25 cellular contexts compared by ENCODE assay signal in the genomic region with DNA sequence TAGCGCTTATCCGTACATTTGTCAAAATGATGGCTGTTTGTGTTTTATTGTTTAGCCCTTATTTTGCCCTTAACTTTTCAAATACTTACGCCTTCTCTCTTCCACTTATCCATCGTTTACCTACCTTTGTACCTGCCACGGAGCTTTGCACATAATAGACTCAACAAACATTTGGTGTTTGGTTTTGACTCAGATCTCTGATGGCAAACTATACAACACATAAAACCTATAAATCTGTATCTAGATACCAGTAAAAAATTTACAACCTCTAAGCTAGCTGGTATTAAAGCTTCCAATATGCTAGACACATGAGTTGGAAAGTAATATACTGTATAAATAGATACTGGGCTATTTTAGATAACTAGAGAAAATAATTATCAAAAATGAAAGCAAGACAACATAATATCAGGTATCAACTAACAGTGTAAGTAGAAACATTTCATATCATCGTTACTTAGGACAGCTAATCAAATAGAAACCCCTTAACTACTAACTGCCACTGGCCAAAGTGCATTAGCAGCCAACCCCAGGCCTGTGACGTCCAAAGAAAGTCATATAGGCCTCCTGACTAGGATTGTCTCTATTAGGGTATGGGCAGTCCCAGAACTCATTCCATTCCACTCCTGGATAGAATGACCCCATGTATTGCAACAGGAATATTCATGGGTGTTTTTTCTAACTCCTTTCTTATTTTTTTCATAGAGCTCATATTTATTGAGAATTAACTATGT. TPM values are rescaled to one million over a fixed set of nuclear protein-coding genes. Genes with fewer than 3 reads are reported as not detected.
DNase-seq lines count a peak whose midpoint lies in the region; ATAC-seq and TF ChIP-seq lines count a peak whose summit lies in the region.
"Had no signal": no experiment of that assay in that cellular context is flagged by ENCODE, and none has a peak within 500 bp of the region (broad histone marks: within the 10 kb centered on the region; RNA-seq: fewer than 3 reads in every experiment).

No MANE protein-coding gene starts in this region.

- H3K9me3 Mint-ChIP-seq in nephron, result no peaks in the 10 kb centered on the region
- H3K9me3 Mint-ChIP-seq in T-cell, result no peaks in the 10 kb centered on the region
- H3K9me3 Mint-ChIP-seq: activated T-helper 1 cell treated with anti-CD3 and anti-CD28 coated beads, Interleukin-12 subunit alpha, Interleukin-12 subunit beta, Interleukin-2, Interleukin-4 antibody, amounts not matched to agents 30 ng/mL and 10 ng/mL and 1 ng/mL, durations not matched to agents 14 hours and 24 hours and 36 hours; natural killer cell; stimulated activated effector memory CD8-positive, alpha-beta T cell treated with anti-CD3 and anti-CD28 coated beads, Interleukin-12 subunit alpha, Interleukin-12 subunit beta, amount 100 ng/mL, for 72 hours; WTC11 had no signal

- H2AFZ ChIP-seq in PC-9, result 0 out of 2 replicates have a peak overlapping the region, but pooled peaks have one; percentile 60

- POLR2A ChIA-PET in PC-9 (lab: Charles Lee; ENCODE audit: unreplicated experiment), result no interaction called here
- POLR2A ChIA-PET in T-cell (lab: Charles Lee), result no interaction called here

- H3K36me3 ChIP-seq in PC-9 (ENCODE audit: low read depth), result no peaks in the 10 kb centered on the region
- H3K36me3 ChIP-seq: breast epithelium, left ventricle myocardium inferior, MG63 had no signal

- no TSS peak for BruUV-seq in PC-9 (replicated peaks; lab: Mats Ljungman, UMichigan)

- no peak overlapping the region for H3K27ac ChIP-seq in PC-9
- H3K27ac ChIP-seq: breast epithelium, foreskin keratinocyte, left ventricle myocardium inferior had no signal

- H3K27ac Mint-ChIP-seq in nephron, result peak overlapping the region; percentile 1 to 98 (median 55)
- H3K27ac Mint-ChIP-seq in T-cell, result no peak overlapping the region
- H3K27ac Mint-ChIP-seq: activated T-helper 1 cell treated with anti-CD3 and anti-CD28 coated beads, Interleukin-12 subunit alpha, Interleukin-12 subunit beta, Interleukin-2, Interleukin-4 antibody, amounts not matched to agents 30 ng/mL and 10 ng/mL and 1 ng/mL, durations not matched to agents 14 hours and 24 hours and 36 hours; natural killer cell; stimulated activated effector memory CD8-positive, alpha-beta T cell treated with anti-CD3 and anti-CD28 coated beads, Interleukin-12 subunit alpha, Interleukin-12 subunit beta, amount 100 ng/mL, for 72 hours; WTC11 had no signal

- intact Hi-C loops in PC-9 (cut with micrococcal nuclease; ENCODE audit: unreplicated experiment), result no loop called here

- no peaks in the 10 kb centered on the region for H3K9me3 ChIP-seq in PC-9 (ENCODE audit: insufficient read depth, low read depth)
- H3K9me3 ChIP-seq: breast epithelium, left ventricle myocardium inferior, MG63 had no signal

- TF ChIP-seq CTCF in LNCaP clone FGC (IDR thresholded peaks at IDR 0.05; ENCODE audit: control insufficient read depth, extremely low read depth, insufficient read depth) (no peak), PC-9 (conservative IDR thresholded peaks at IDR 0.05) (no peak), nephron (IDR thresholded peaks at IDR 0.05; ENCODE audit: unreplicated experiment in 3 of 3) (no peak)

- no peaks in the 10 kb centered on the region for H3K4me1 ChIP-seq in PC-9 (replicated peaks; ENCODE audit: insufficient read depth)
- H3K4me1 ChIP-seq: breast epithelium, foreskin keratinocyte had no signal

- no peak overlapping the region for H3K4me3 Mint-ChIP-seq in nephron
- H3K4me3 Mint-ChIP-seq in T-cell, result no peak overlapping the region
- H3K4me3 Mint-ChIP-seq: activated T-helper 1 cell treated with anti-CD3 and anti-CD28 coated beads, Interleukin-12 subunit alpha, Interleukin-12 subunit beta, Interleukin-2, Interleukin-4 antibody, amounts not matched to agents 30 ng/mL and 10 ng/mL and 1 ng/mL, durations not matched to agents 14 hours and 24 hours and 36 hours; natural killer cell; stimulated activated effector memory CD8-positive, alpha-beta T cell treated with anti-CD3 and anti-CD28 coated beads, Interleukin-12 subunit alpha, Interleukin-12 subunit beta, amount 100 ng/mL, for 72 hours; WTC11 had no signal

- H3K4me3 ChIP-seq in LNCaP clone FGC (ENCODE audit: low read depth, low read length), result no peak overlapping the region
- no peak overlapping the region for H3K4me3 ChIP-seq in PC-9
- H3K4me3 ChIP-seq: breast epithelium, left ventricle myocardium inferior, MG63 had no signal

- ATAC-seq in HG02970 (IDR thresholded peaks at IDR 0.05; ENCODE audit: low FRiP score, unreplicated experiment) (no peak), T-cell (replicated peaks in 1 of 4) (no peak)
- ATAC-seq: foreskin keratinocyte; HCT116; natural killer cell; stimulated activated effector memory CD8-positive, alpha-beta T cell treated with anti-CD3 and anti-CD28 coated beads, Interleukin-12 subunit alpha, Interleukin-12 subunit beta, amount 100 ng/mL, for 72 hours; WTC11 had no signal

- no peaks in the 10 kb centered on the region for H3K9me2 ChIP-seq in PC-9 (ENCODE audit: insufficient read depth)

- no peaks in the 10 kb centered on the region for H3K27me3 ChIP-seq in PC-9 (ENCODE audit: insufficient read depth, low read depth)
- H3K27me3 ChIP-seq: breast epithelium, MG63 had no signal

- no peaks in the 10 kb centered on the region for H4K20me1 ChIP-seq in PC-9 (ENCODE audit: insufficient read depth)

- no peak overlapping the region for H3K4me2 ChIP-seq in PC-9

- no peaks in the 10 kb centered on the region for H3F3A ChIP-seq in PC-9 (ENCODE audit: insufficient read depth, low read depth)

- H3K4me1 Mint-ChIP-seq in nephron (peaks cover 46% of the 10 kb centered on the region), T-cell (peaks cover 0 to 3% (median 0%) of the 10 kb centered on the region in 3 donors)
- H3K4me1 Mint-ChIP-seq: natural killer cell had no signal

- H3K79me2 ChIP-seq in PC-9 (ENCODE audit: low read depth), result no peaks in the 10 kb centered on the region

- H3K27me3 Mint-ChIP-seq in nephron (ENCODE audit: low read depth) (peaks cover 3% of the 10 kb centered on the region), T-cell (peaks cover 4 to 19% of the 10 kb centered on the region in 2 donors)

- CTCF ChIA-PET in PC-9 (lab: Charles Lee), result no interaction called here
- CTCF ChIA-PET in T-cell (lab: Charles Lee), result interaction anchor here in 1 of 2 donors (1.4 kb wide), 1 partner anchor 72 kb away, joined by 3 read pairs; no protein-coding TSS in a partner anchor

- peak; percentile 79 for DNase-seq in LNCaP clone FGC (ENCODE audit: low read depth)
- DNase-seq in NCI-H2081 treated with DMSO at 0.1 percent for 48 hours (lab: John Stamatoyannopoulos, UW), result peak; percentile 80
- DNase-seq in PC-9, result no peak
- no peak for DNase-seq in activated CD4-positive, alpha-beta T cell treated with anti-CD3 and anti-CD28 coated beads, Interleukin-2, amount 50 U/mL, for 48 hours
- no peak for DNase-seq in T-cell
- DNase-seq: activated CD4-positive, alpha-beta T cell treated with anti-CD3 and anti-CD28 coated beads, Interleukin-2, amount 50 U/mL, for 1 hour; activated naive CD4-positive, alpha-beta T cell treated with anti-CD3 and anti-CD28 coated beads, Interleukin-2, amount 50 U/mL, for 16 hours; amygdala; C1 segment of cervical spinal cord; effector CD8-positive, alpha-beta T cell; foreskin keratinocyte; left ventricle myocardium inferior; MG63; natural killer cell; NCI-H1694; NCI-H524; stimulated activated CD4-positive, alpha-beta T cell treated with anti-CD3 and anti-CD28 coated beads, Interleukin-2, amount 100 ng/mL, for 48 hours; T1000 had no signal

- H3K36me3 Mint-ChIP-seq in nephron (ENCODE audit: low read depth) (no peaks in the 10 kb centered on the region), T-cell (no peaks in the 10 kb centered on the region)
- H3K36me3 Mint-ChIP-seq: natural killer cell, WTC11 had no signal

RNA-seq across cellular contexts. Expression of gene KCTD12, which starts 53.8 kb away (rescaled TPM):
- total RNA-seq in PC-9 (2021) (0.15 TPM in 1 of 2 replicates, not detected in the other), T-cell (1 to 10 TPM; 3.8 to 8.7 (median 6.2) TPM)

Comparison
In these comparisons a context has a peak if more than half of its experiments do, and no peak if none do; other contexts are left out.
1. DNase-seq: peak in LNCaP clone FGC (single experiment) and NCI-H2081 treated with DMSO at 0.1 percent for 48 hours (single experiment); none in PC-9 (0 of 2), activated CD4-positive, alpha-beta T cell treated with anti-CD3 and anti-CD28 coated beads, Interleukin-2, amount 50 U/mL, for 48 hours (0 of 2) and T-cell (0 of 34).
2. H3K27ac Mint-ChIP-seq: peak in nephron (3 of 3); none in T-cell (0 of 2).